16 cellular contexts compared by ENCODE assay signal in genomic region chr7:144516729-144517128, GRCh38.
"Had no signal": no experiment of that assay in that cellular context is flagged by ENCODE, and none has a peak within 500 bp of the region (broad histone marks: within the 10 kb centered on the region; RNA-seq: fewer than 3 reads in every experiment).

No MANE protein-coding gene starts in this region.

- H3K27me3 ChIP-seq: breast epithelium had no signal

- H3K4me3 ChIP-seq: breast epithelium, SK-N-MC had no signal

- H3K4me1 ChIP-seq: breast epithelium had no signal

- H3K36me3 ChIP-seq: breast epithelium had no signal

- H3K27ac ChIP-seq: breast epithelium, SK-N-MC had no signal

- H3K9me3 ChIP-seq: breast epithelium had no signal

- DNase-seq: activated CD4-positive, alpha-beta T cell treated with anti-CD3 and anti-CD28 coated beads for 1 hour; activated CD4-positive, alpha-beta T cell treated with anti-CD3 and anti-CD28 coated beads, Interleukin-2, amount 10 ng/mL, durations not matched to agents 24 days and 14 days; activated CD4-positive, alpha-beta T cell treated with anti-CD3 and anti-CD28 coated beads, Interleukin-2, amount 50 U/mL, for 48 hours; activated CD8-positive, alpha-beta memory T cell treated with anti-CD3 and anti-CD28 coated beads, Interleukin-2, amount 10 ng/mL, durations not matched to agents 7 days and 5 days; activated effector memory CD4-positive, alpha-beta T cell treated with Interleukin-2 at 50 U/mL for 16 hours; activated naive CD4-positive, alpha-beta T cell; activated T-cell treated with anti-CD3 and anti-CD28 coated beads, Interleukin-2, amount 50 U/mL, for 24 hours; aorta; caudate nucleus; NCI-H1105 treated with DMSO at 0.1 percent for 48 hours; NCI-H1930; NCI-H446 treated with DMSO at 0.1 percent for 48 hours; SIG-M5; T-helper 1 cell had no signal
